Comparison of ENCODE assay signal across 34 cellular contexts in the genomic region with DNA sequence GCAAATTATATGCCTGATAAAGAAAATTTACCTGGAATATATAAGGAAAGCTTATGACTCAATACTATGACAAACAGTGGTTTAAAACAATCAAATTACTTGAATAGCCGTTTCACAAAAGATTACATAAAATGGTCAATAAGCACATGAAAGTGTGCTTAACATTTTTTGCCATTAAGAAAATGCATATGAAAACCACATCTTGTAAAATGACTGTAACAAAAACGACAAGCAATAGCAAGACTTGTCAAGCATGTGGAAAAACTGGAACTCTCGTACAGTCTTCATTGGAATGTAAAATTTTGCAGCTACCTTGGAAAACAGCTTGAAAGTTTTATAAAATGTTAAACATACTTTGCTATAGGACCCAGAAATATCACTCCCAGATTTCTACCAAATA.
"Had no signal": no experiment of that assay in that cellular context is flagged by ENCODE, and none has a peak within 500 bp of the region (broad histone marks: within the 10 kb centered on the region; RNA-seq: fewer than 3 reads in every experiment).

No MANE protein-coding gene starts in this region.

- DNase-seq: Karpas-422, Kasumi-1, MG63, MM.1S, MV-4-11, NCI-H1048, NCI-H1092, NCI-H1092 treated with DMSO at 0.1 percent for 48 hours, NCI-H1105, NCI-H1105 treated with DMSO at 0.1 percent for 48 hours, NCI-H1417, NCI-H1417 treated with DMSO at 0.1 percent for 48 hours, NCI-H1436, NCI-H1436 treated with DMSO at 0.1 percent for 48 hours, NCI-H146, NCI-H1694, NCI-H1694 treated with DMSO at 0.1 percent for 48 hours, NCI-H187, NCI-H187 treated with DMSO at 0.1 percent for 48 hours, NCI-H1930, NCI-H2029, NCI-H2029 treated with DMSO at 0.1 percent for 48 hours, NCI-H2081, NCI-H2081 treated with DMSO at 0.1 percent for 48 hours, NCI-H2107, NCI-H2171, NCI-H2171 treated with DMSO at 0.1 percent for 48 hours, NCI-H2227 treated with DMSO at 0.1 percent for 48 hours, NCI-H226, NCI-H345, NCI-H446, NCI-H446 treated with DMSO at 0.1 percent for 48 hours, NCI-H510A, NCI-H510A treated with DMSO at 0.1 percent for 48 hours had no signal
